Comparison of ENCODE assay signal across 1 cellular context in the genomic region with DNA sequence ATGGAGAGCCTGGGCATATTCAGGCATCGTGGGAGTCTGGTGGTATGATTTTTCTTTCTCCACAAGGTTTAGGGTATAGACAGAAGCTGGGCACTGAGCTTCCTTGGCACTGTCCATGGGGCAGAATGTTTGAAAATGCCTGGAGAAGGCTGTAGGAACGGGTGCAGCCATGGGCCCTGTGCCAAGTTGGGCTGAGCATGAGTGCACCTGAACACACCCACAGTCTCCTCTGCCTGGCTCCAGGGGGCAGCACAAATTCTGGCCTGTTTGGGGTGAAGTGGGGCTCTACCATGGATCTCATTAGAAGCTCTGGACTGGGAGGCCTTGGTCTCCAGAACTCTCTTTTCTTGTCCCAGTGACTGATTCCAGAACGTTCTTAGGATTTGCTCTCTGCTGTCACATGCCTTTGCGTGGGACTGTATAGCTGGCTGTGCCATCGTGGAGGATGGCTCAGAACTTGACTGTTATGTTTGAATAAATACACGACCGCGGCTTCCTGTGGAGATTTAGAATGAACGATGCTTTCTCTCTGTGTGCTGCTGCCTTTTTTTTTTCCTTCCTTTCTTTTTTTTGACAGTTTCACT.
TF ChIP-seq lines count a peak whose summit lies in the region.

No MANE protein-coding gene starts in this region.

TF ChIP-seq in A549, 52 proteins besides CTCF, POLR2A, EP300 and RAD21 (continued from another document):
- peak; percentile 81; the same call in 1 of the 2 replicates for TF ChIP-seq TP53 (CRISPR knock-in tag; IDR thresholded peaks at IDR 0.05)
- TF ChIP-seq EHF (CRISPR knock-in tag; IDR thresholded peaks at IDR 0.05), result no peak
- peak; percentile 93; the same call in 1 of the 2 replicates for TF ChIP-seq HOXA7 (CRISPR knock-in tag; IDR thresholded peaks at IDR 0.05)
- TF ChIP-seq CEBPB (IDR thresholded peaks at IDR 0.05), result no peak
- TF ChIP-seq CBX2 (IDR thresholded peaks at IDR 0.05; ENCODE audit: borderline replicate concordance, low read depth), result no peak
- peak; percentile 58; the same call in 1 of the 2 replicates for TF ChIP-seq TFCP2L1 (CRISPR knock-in tag; IDR thresholded peaks at IDR 0.05)
